Comparison of ENCODE assay signal across 8 cellular contexts in the genomic region with DNA sequence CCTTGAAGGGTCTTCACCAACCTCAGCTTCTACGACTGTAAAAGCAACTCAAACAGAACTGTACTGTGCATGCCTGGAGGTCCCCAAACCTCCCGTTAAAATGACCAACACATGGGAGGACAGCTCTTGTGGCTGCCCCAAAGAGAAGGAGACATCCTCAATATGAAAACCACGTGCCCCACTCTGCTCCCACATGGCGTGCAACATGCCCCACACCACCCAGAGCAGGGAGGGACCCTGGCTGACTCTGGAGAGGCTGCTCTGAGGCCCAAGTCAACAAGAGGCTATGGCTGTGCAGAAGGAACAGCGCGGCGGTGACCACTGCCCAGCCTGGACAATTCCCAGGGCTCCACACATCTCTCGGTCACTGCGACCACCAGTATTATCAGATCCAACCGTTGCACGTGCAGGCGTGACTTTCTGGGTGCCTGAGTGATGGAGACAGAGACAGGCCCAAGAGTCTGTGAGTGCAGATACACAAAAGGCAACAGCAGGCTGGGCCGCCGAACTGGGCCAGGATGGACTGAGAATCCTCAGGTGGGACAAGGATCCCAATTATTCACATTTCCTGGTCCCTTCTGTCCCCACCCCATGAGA. TPM values are rescaled to one million over a fixed set of nuclear protein-coding genes. Genes with fewer than 3 reads are reported as not detected.
A peak's percentile ranks its signal among the peaks of the same experiment; 100 is the strongest.
DNase-seq lines count a peak whose midpoint lies in the region; ATAC-seq and TF ChIP-seq lines count a peak whose summit lies in the region.

No MANE protein-coding gene starts in this region.

- no peak for DNase-seq in activated CD8-positive, alpha-beta memory T cell treated with anti-CD3 and anti-CD28 coated beads, Interleukin-2, amount 10 ng/mL, durations not matched to agents 7 days and 5 days
- DNase-seq in activated CD8-positive, alpha-beta memory T cell treated with anti-CD3 and anti-CD28 coated beads, Interleukin-2, amount 50 U/mL, for 48 hours = no peak
- DNase-seq in activated CD4-positive, alpha-beta memory T cell treated with anti-CD3 and anti-CD28 coated beads for 36 hours = no peak
- DNase-seq in testis = no peak
- no peak for DNase-seq in NCI-H146 (lab: John Stamatoyannopoulos, UW)
- no peak for DNase-seq in activated CD4-positive, alpha-beta T cell treated with anti-CD3 and anti-CD28 coated beads for 48 hours

- no peak for TF ChIP-seq POLR2A in testis (IDR thresholded peaks at IDR 0.05)

- intact Hi-C loops in activated CD4-positive, alpha-beta memory T cell treated with anti-CD3 and anti-CD28 coated beads for 36 hours (cut with micrococcal nuclease) = loop anchor here (5.0 kb wide), 2 partner anchors 162 to 202 kb away; partner anchors contain the start of gene MPRIP
- intact Hi-C loops in testis (cut with DNase I; ENCODE audit: low total_unique reads) = no loop called here

- H3K4me1 ChIP-seq in iPS-20b (ENCODE audit: insufficient read depth, low read length) = no peaks in the 10 kb centered on the region
- peaks cover 32% of the 10 kb centered on the region for H3K4me1 ChIP-seq in testis

- peak overlapping the region; percentile 58; the same call in 1 of the 2 replicates for H3K4me3 ChIP-seq in iPS-20b (ENCODE audit: low read length)
- peak overlapping the region; percentile 65 to 72 for H3K4me3 ChIP-seq in testis

- H3K9me3 ChIP-seq in iPS-20b (ENCODE audit: insufficient read depth, low read depth, low read length) = no peaks in the 10 kb centered on the region
- H3K9me3 ChIP-seq in testis = no peaks in the 10 kb centered on the region

- 42 to 43% methylated on average over 9 to 14 of the region's 14 CpGs for WGBS in testis, 2 donors

- H3K4me3 Mint-ChIP-seq in activated CD8-positive, alpha-beta memory T cell treated with anti-CD3 and anti-CD28 coated beads, Interleukin-2, amount 10 ng/mL, durations not matched to agents 7 days and 5 days = peak overlapping the region; percentile 80
- H3K4me3 Mint-ChIP-seq in activated CD4-positive, alpha-beta memory T cell treated with anti-CD3 and anti-CD28 coated beads for 36 hours = peak overlapping the region; percentile 90

- H3K27me3 ChIP-seq in iPS-20b (ENCODE audit: insufficient read depth, low read length) (peaks cover 14% of the 10 kb centered on the region), testis (no peaks in the 10 kb centered on the region)

- H3K27ac ChIP-seq in iPS-20b (ENCODE audit: low read length) = no peak overlapping the region
- peak overlapping the region; percentile 91 to 95 for H3K27ac ChIP-seq in testis

- no peak for ATAC-seq in activated CD8-positive, alpha-beta memory T cell treated with anti-CD3 and anti-CD28 coated beads, Interleukin-2, amount 10 ng/mL, durations not matched to agents 7 days and 5 days
- ATAC-seq in GM19328 (IDR thresholded peaks at IDR 0.05; ENCODE audit: unreplicated experiment) = no peak

- CTCF ChIA-PET in activated CD8-positive, alpha-beta memory T cell treated with anti-CD3 and anti-CD28 coated beads, Interleukin-2, amount 10 ng/mL, durations not matched to agents 7 days and 5 days (lab: Charles Lee) = interaction anchor here (0.8 to 2.0 kb wide), 2 partner anchors 49 to 75 kb away, joined by 3 to 4 read pairs; no protein-coding TSS in a partner anchor
- CTCF ChIA-PET in activated CD4-positive, alpha-beta memory T cell treated with anti-CD3 and anti-CD28 coated beads for 36 hours (lab: Charles Lee) = interaction anchor here (1.2 to 1.6 kb wide), 3 partner anchors 19 to 63 kb away, joined by 3 to 5 read pairs (median 3); no protein-coding TSS in a partner anchor

- no peaks in the 10 kb centered on the region for H3K27me3 Mint-ChIP-seq in activated CD8-positive, alpha-beta memory T cell treated with anti-CD3 and anti-CD28 coated beads, Interleukin-2, amount 10 ng/mL, durations not matched to agents 7 days and 5 days
- H3K27me3 Mint-ChIP-seq in activated CD4-positive, alpha-beta memory T cell treated with anti-CD3 and anti-CD28 coated beads for 36 hours = no peaks in the 10 kb centered on the region

- POLR2A ChIA-PET in activated CD4-positive, alpha-beta memory T cell treated with anti-CD3 and anti-CD28 coated beads for 36 hours (lab: Charles Lee) = interaction anchor here (0.9 to 1.3 kb wide), 2 partner anchors 21 to 76 kb away, joined by 4 read pairs; partner anchors contain the start of gene COPS3

- peak overlapping the region; percentile 88 for H3K27ac Mint-ChIP-seq in activated CD8-positive, alpha-beta memory T cell treated with anti-CD3 and anti-CD28 coated beads, Interleukin-2, amount 10 ng/mL, durations not matched to agents 7 days and 5 days
- peak overlapping the region; percentile 91 for H3K27ac Mint-ChIP-seq in activated CD4-positive, alpha-beta memory T cell treated with anti-CD3 and anti-CD28 coated beads for 36 hours

- H3K9ac ChIP-seq in iPS-20b (ENCODE audit: low read depth, low read length) = no peak overlapping the region

- no peaks in the 10 kb centered on the region for H3K36me3 ChIP-seq in iPS-20b (ENCODE audit: insufficient read depth, low read depth, low read length)
- H3K36me3 ChIP-seq in testis (ENCODE audit: low read depth, missing control alignments) = no peaks in the 10 kb centered on the region

- TF ChIP-seq CTCF in testis (IDR thresholded peaks at IDR 0.05) = no peak

- peaks cover 8% of the 10 kb centered on the region for H3K36me3 Mint-ChIP-seq in activated CD8-positive, alpha-beta memory T cell treated with anti-CD3 and anti-CD28 coated beads, Interleukin-2, amount 10 ng/mL, durations not matched to agents 7 days and 5 days
- H3K36me3 Mint-ChIP-seq in activated CD4-positive, alpha-beta memory T cell treated with anti-CD3 and anti-CD28 coated beads for 36 hours = peaks cover 21% of the 10 kb centered on the region

- peaks cover 38% of the 10 kb centered on the region for H3K4me1 Mint-ChIP-seq in activated CD8-positive, alpha-beta memory T cell treated with anti-CD3 and anti-CD28 coated beads, Interleukin-2, amount 10 ng/mL, durations not matched to agents 7 days and 5 days
- H3K4me1 Mint-ChIP-seq in activated CD4-positive, alpha-beta memory T cell treated with anti-CD3 and anti-CD28 coated beads for 36 hours (ENCODE audit: low read depth) = peaks cover 22% of the 10 kb centered on the region

- H3K9me3 Mint-ChIP-seq in activated CD8-positive, alpha-beta memory T cell treated with anti-CD3 and anti-CD28 coated beads, Interleukin-2, amount 10 ng/mL, durations not matched to agents 7 days and 5 days (ENCODE audit: low read depth) = no peaks in the 10 kb centered on the region
- no peaks in the 10 kb centered on the region for H3K9me3 Mint-ChIP-seq in activated CD4-positive, alpha-beta memory T cell treated with anti-CD3 and anti-CD28 coated beads for 36 hours

RNA-seq across cellular contexts. Expression of gene PLD6, which starts 1.4 kb away (rescaled TPM):
- total RNA-seq in activated CD8-positive, alpha-beta memory T cell treated with anti-CD3 and anti-CD28 coated beads, Interleukin-2, amount 10 ng/mL, durations not matched to agents 7 days and 5 days = 10 to 100 TPM in 1 of 2 experiments, 1 to 10 TPM in 1; 5.2 to 12.5 TPM
- total RNA-seq in activated CD4-positive, alpha-beta memory T cell treated with anti-CD3 and anti-CD28 coated beads for 36 hours = 1 to 10 TPM; 9.3 to 9.4 TPM
- total RNA-seq in testis = 10 to 100 TPM; 39.9 to 44.2 TPM
- polyA plus RNA-seq in testis (ENCODE audit: insufficient read depth, low read depth, low replicate concordance) = 41.5 TPM

RNA-seq across cellular contexts. Expression of gene FLCN, which starts 32.2 kb away (rescaled TPM):
- 10 to 100 TPM; 36.2 to 47.7 TPM for total RNA-seq in activated CD8-positive, alpha-beta memory T cell treated with anti-CD3 and anti-CD28 coated beads, Interleukin-2, amount 10 ng/mL, durations not matched to agents 7 days and 5 days
- 10 to 100 TPM; 24.0 to 24.6 TPM for total RNA-seq in activated CD4-positive, alpha-beta memory T cell treated with anti-CD3 and anti-CD28 coated beads for 36 hours
- 100 to 1,000 TPM; 129 to 159 TPM for total RNA-seq in testis
- polyA plus RNA-seq in testis (ENCODE audit: insufficient read depth, low read depth, low replicate concordance) = 47.9 TPM
